22 cellular contexts compared by ENCODE assay signal in the genomic region with DNA sequence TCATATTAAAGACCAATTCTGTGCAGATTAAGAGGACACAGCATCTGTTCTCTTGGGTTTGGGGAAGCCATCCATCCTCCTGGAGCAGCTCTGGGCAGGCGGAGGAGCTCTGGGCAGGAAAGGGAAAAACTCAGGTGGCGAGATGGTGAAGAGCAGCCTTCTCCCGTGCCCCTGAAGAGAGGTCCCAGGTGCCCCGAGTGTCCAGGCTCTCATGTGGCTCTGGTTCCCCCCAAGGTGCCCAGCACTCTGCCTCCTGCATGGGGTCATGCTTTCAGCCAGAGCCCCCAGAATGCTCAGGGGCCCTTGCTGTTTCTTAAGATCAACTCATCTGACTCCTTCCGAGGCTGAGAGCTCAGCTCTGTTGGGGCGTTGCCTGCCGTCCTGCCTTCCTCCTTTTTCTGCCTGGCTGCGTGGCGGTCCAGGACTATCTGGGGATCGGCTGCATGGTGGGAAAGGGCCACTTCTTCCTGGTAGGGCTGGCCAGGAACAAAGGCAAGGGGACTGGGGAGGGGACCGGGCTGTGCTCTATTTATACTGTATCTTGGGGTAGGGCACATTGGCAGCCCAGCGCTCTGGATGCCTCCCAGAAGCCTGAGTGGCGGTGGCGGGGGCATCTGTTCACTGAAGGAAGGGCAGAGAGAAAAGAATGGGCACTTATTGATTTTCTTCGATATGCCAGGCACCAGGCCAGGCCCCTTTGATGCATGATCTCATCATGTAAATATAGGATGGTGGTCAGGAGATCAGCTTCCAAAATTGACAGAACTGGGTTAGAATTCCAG.
DNase-seq lines count a peak whose midpoint lies in the region; ATAC-seq, FAIRE-seq and TF ChIP-seq lines count a peak whose summit lies in the region.
"Had no signal": no experiment of that assay in that cellular context is flagged by ENCODE, and none has a peak within 500 bp of the region (broad histone marks: within the 10 kb centered on the region; RNA-seq: fewer than 3 reads in every experiment).

No MANE protein-coding gene starts in this region.

- in situ Hi-C loops in HepG2 (cut with HindIII; ENCODE audit: extremely low pct_ligation_motif_present, low pct_unique_long_range_greater_than_20kb), result no loop called here

- no peak overlapping the region for H3K27ac Mint-ChIP-seq in WTC11
- H3K27ac Mint-ChIP-seq: activated B cell treated with CpG ODN at 0.5 μM for 24 hours; activated T-helper 1 cell treated with anti-CD3 and anti-CD28 coated beads, Interleukin-12 subunit alpha, Interleukin-12 subunit beta, Interleukin-2, Interleukin-4 antibody, amounts not matched to agents 30 ng/mL and 10 ng/mL and 1 ng/mL, durations not matched to agents 14 hours and 24 hours and 36 hours; T-helper 17 cell had no signal

- no peak for TF ChIP-seq EP300 in HepG2 (IDR thresholded peaks at IDR 0.05; ENCODE audit: low read depth in 2 of 2, low read length in 2 of 2)
- no peak for TF ChIP-seq EP300 in HepG2 (CRISPR knock-in tag; IDR thresholded peaks at IDR 0.05; ENCODE audit: borderline replicate concordance)

- H3K79me2 ChIP-seq in HepG2 (ENCODE audit: insufficient read depth, low read length) (no peaks in the 10 kb centered on the region), OCI-LY7 (ENCODE audit: insufficient read depth, low read depth, low read length) (no peaks in the 10 kb centered on the region)

- H3K9ac ChIP-seq in liver (ENCODE audit: low read depth in 1 of 2, low read length in 2 of 2), result no peak overlapping the region
- H3K9ac ChIP-seq in HepG2 (ENCODE audit: insufficient read depth, low read depth, low read length), result no peak overlapping the region

- TF ChIP-seq CTCF in liver (IDR thresholded peaks at IDR 0.05; ENCODE audit: low read depth, low read length, missing input control) (no peak), HepG2 (CRISPR knock-in tag; IDR thresholded peaks at IDR 0.05) (no peak), OCI-LY7 (conservative IDR thresholded peaks at IDR 0.05; ENCODE audit: low read length) (no peak), WTC11 (IDR thresholded peaks at IDR 0.05) (no peak)

- POLR2A ChIA-PET in HepG2 (lab: Yijun Ruan, JAX), result no interaction called here
- POLR2A ChIA-PET in OCI-LY7 (lab: Charles Lee), result interaction anchor here (2.6 kb wide), 1 partner anchor 9 kb away, joined by 8 read pairs; no protein-coding TSS in a partner anchor
- POLR2A ChIA-PET in WTC11 (lab: Charles Lee), result no interaction called here

- CTCF ChIA-PET in HepG2 (lab: Yijun Ruan, JAX; ENCODE audit: low intra/inter-chr PET ratio, low total read pairs) (no interaction called here), OCI-LY7 (lab: Charles Lee; ENCODE audit: unreplicated experiment) (interaction anchor here (0.6 kb wide), 1 partner anchor 180 kb away, joined by 3 read pairs; no protein-coding TSS in a partner anchor), WTC11 (lab: Charles Lee) (interaction anchor here (0.8 kb wide), 1 partner anchor 95 kb away, joined by 3 read pairs; no protein-coding TSS in a partner anchor)

- peaks cover 0 to 2% (median 0%) of the 10 kb centered on the region in 4 donors for H3K9me3 ChIP-seq in liver (ENCODE audit: control insufficient read depth in 4 of 4, low read length in 3 of 4)
- no peaks in the 10 kb centered on the region for H3K9me3 ChIP-seq in HepG2 (ENCODE audit: low read length)
- H3K9me3 ChIP-seq in OCI-LY7 (ENCODE audit: low read length), result no peaks in the 10 kb centered on the region
- H3K9me3 ChIP-seq: SJCRH30, upper lobe of left lung had no signal

- TF ChIP-seq POLR2A in HepG2 (IDR thresholded peaks at IDR 0.05; ENCODE audit: insufficient read depth in 1 of 2, low read depth in 2 of 2, low read length in 2 of 2), result no peak

- no peak for DNase-seq in HepG2 (ENCODE audit: low spot score)
- peak; percentile 76 to 87 for DNase-seq in NCI-H524 (lab: John Stamatoyannopoulos, UW)
- DNase-seq in left ventricle myocardium superior, result peak; percentile 69
- DNase-seq in OCI-LY7 (ENCODE audit: low spot score), result no peak
- DNase-seq in WTC11 (ENCODE audit: low spot score), result no peak
- DNase-seq in midbrain (lab: John Stamatoyannopoulos, UW), result no peak
- DNase-seq in activated CD4-positive, alpha-beta T cell treated with anti-CD3 and anti-CD28 coated beads, Interleukin-2, amount 50 U/mL, for 48 hours, result no peak
- DNase-seq: activated B cell treated with CpG ODN at 0.5 μM for 24 hours; CD4-positive, CD25-positive, alpha-beta regulatory T cell; foreskin keratinocyte; HCEC 1CT; NCI-H2171; OCI-M1; stimulated activated CD4-positive, alpha-beta T cell treated with anti-CD3 and anti-CD28 coated beads, Interleukin-1b, Interleukin-23, amount 100 ng/mL, for 48 hours; stimulated activated naive CD8-positive, alpha-beta T cell treated with anti-CD3 and anti-CD28 coated beads, Interleukin-15, amount 100 ng/mL, for 72 hours; T-helper 17 cell had no signal

- peaks cover 8% of the 10 kb centered on the region for H3K27me3 Mint-ChIP-seq in WTC11 (ENCODE audit: low read depth)
- H3K27me3 Mint-ChIP-seq: stimulated activated naive CD8-positive, alpha-beta T cell treated with anti-CD3 and anti-CD28 coated beads, Interleukin-15, amount 100 ng/mL, for 72 hours had no signal

- intact Hi-C loops in HepG2 (cut with micrococcal nuclease; ENCODE audit: unreplicated experiment), result no loop called here
- intact Hi-C loops in left ventricle myocardium superior (cut with micrococcal nuclease), result no loop called here
- intact Hi-C loops in OCI-LY7 (cut with micrococcal nuclease; ENCODE audit: unreplicated experiment), result no loop called here

- ATAC-seq in HepG2 (no peak), left ventricle myocardium superior (peak; percentile 92), WTC11 (no peak)
- ATAC-seq: foreskin keratinocyte; sciatic nerve; stimulated activated naive CD8-positive, alpha-beta T cell treated with anti-CD3 and anti-CD28 coated beads, Interleukin-15, amount 100 ng/mL, for 72 hours; T-helper 17 cell had no signal

- H3K36me3 ChIP-seq in liver (ENCODE audit: control insufficient read depth in 4 of 4, insufficient read depth in 3 of 4, low read depth in 1 of 4, low read length in 3 of 4) (no peaks in the 10 kb centered on the region), HepG2 (replicated peaks in 1 of 2; ENCODE audit: control insufficient read depth in 1 of 2, insufficient read depth in 2 of 2, low read length in 2 of 2) (no peaks in the 10 kb centered on the region), OCI-LY7 (ENCODE audit: insufficient read depth, low read length) (no peaks in the 10 kb centered on the region)
- H3K36me3 ChIP-seq: SJCRH30, upper lobe of left lung had no signal

- H3K4me1 Mint-ChIP-seq in WTC11, result peaks cover 27% of the 10 kb centered on the region
- H3K4me1 Mint-ChIP-seq: stimulated activated naive CD8-positive, alpha-beta T cell treated with anti-CD3 and anti-CD28 coated beads, Interleukin-15, amount 100 ng/mL, for 72 hours had no signal

- TF ChIP-seq RAD21 in liver (IDR thresholded peaks at IDR 0.05), result peak in 1 of 2 donors; percentile 11
- no peak for TF ChIP-seq RAD21 in HepG2 (CRISPR knock-in tag; IDR thresholded peaks at IDR 0.05)

- H4K20me1 ChIP-seq in HepG2 (ENCODE audit: insufficient read depth, low read length), result no peaks in the 10 kb centered on the region
- H4K20me1 ChIP-seq in OCI-LY7 (ENCODE audit: insufficient read depth, low read length), result no peaks in the 10 kb centered on the region

- no peak overlapping the region for H2AFZ ChIP-seq in HepG2 (ENCODE audit: low read length)
- H2AFZ ChIP-seq in OCI-LY7 (ENCODE audit: low read length), result no peak overlapping the region

- H3K27ac ChIP-seq in liver (ENCODE audit: low read depth in 1 of 2, low read length in 2 of 2) (no peak overlapping the region), HepG2 (ENCODE audit: extremely low read length, insufficient read depth, low read length) (no peak overlapping the region), OCI-LY7 (ENCODE audit: low read depth, low read length, poor library complexity, severe bottlenecking) (no peak overlapping the region)
- H3K27ac ChIP-seq: foreskin keratinocyte, SJCRH30, upper lobe of left lung had no signal

- H3K9me3 Mint-ChIP-seq in WTC11, result peaks cover 1% of the 10 kb centered on the region
- H3K9me3 Mint-ChIP-seq: activated B cell treated with CpG ODN at 0.5 μM for 24 hours; activated T-helper 1 cell treated with anti-CD3 and anti-CD28 coated beads, Interleukin-12 subunit alpha, Interleukin-12 subunit beta, Interleukin-2, Interleukin-4 antibody, amounts not matched to agents 30 ng/mL and 10 ng/mL and 1 ng/mL, durations not matched to agents 14 hours and 24 hours and 36 hours; CD4-positive, CD25-positive, alpha-beta regulatory T cell; stimulated activated naive CD8-positive, alpha-beta T cell treated with anti-CD3 and anti-CD28 coated beads, Interleukin-15, amount 100 ng/mL, for 72 hours had no signal

- WGBS in liver, result 72% methylated on average over 15 of the region's 15 CpGs
- 26% methylated on average over 13 of the region's 15 CpGs for WGBS in HepG2 (ENCODE audit: low lambda C conversion rate)

- H3K27me3 ChIP-seq in liver (ENCODE audit: control insufficient read depth in 4 of 4, insufficient read depth in 4 of 4, low read length in 3 of 4) (no peaks in the 10 kb centered on the region), HepG2 (ENCODE audit: control insufficient read depth in 1 of 2, insufficient read depth in 2 of 2, low read length in 2 of 2) (peaks cover 4 to 26% of the 10 kb centered on the region in 2 experiments; a peak in 3 of 5 replicates)
- H3K27me3 ChIP-seq: foreskin keratinocyte, upper lobe of left lung had no signal

- H3K4me3 Mint-ChIP-seq in WTC11, result no peak overlapping the region
- H3K4me3 Mint-ChIP-seq: activated B cell treated with CpG ODN at 0.5 μM for 24 hours; activated T-helper 1 cell treated with anti-CD3 and anti-CD28 coated beads, Interleukin-12 subunit alpha, Interleukin-12 subunit beta, Interleukin-2, Interleukin-4 antibody, amounts not matched to agents 30 ng/mL and 10 ng/mL and 1 ng/mL, durations not matched to agents 14 hours and 24 hours and 36 hours; CD4-positive, CD25-positive, alpha-beta regulatory T cell; stimulated activated naive CD8-positive, alpha-beta T cell treated with anti-CD3 and anti-CD28 coated beads, Interleukin-15, amount 100 ng/mL, for 72 hours; T-helper 17 cell had no signal

- H3K36me3 Mint-ChIP-seq in WTC11, result peaks cover under 1% of the 10 kb centered on the region; the same call in 1 of the 2 replicates
- H3K36me3 Mint-ChIP-seq: CD4-positive, CD25-positive, alpha-beta regulatory T cell had no signal

- H3K4me2 ChIP-seq in HepG2 (ENCODE audit: low read depth, low read length) (no peak overlapping the region), OCI-LY7 (ENCODE audit: low read length) (no peak overlapping the region)

- no peak overlapping the region for H3K4me3 ChIP-seq in liver (ENCODE audit: low read depth in 1 of 3, low read length in 3 of 3)
- H3K4me3 ChIP-seq in HepG2 (replicated peaks in 1 of 3; ENCODE audit: insufficient read depth in 1 of 3, low read depth in 2 of 3, low read length in 3 of 3), result no peak overlapping the region
- no peak overlapping the region for H3K4me3 ChIP-seq in OCI-LY7 (ENCODE audit: low read depth, low read length, poor library complexity, severe bottlenecking)
- H3K4me3 ChIP-seq: SJCRH30, upper lobe of left lung had no signal

- no peaks in the 10 kb centered on the region for H3K9me2 ChIP-seq in OCI-LY7 (ENCODE audit: insufficient read depth, low read length)

- no peak for FAIRE-seq in HepG2 (lab: Jason Lieb, UNC)
- FAIRE-seq: G401.6 had no signal

- no TSS peak for BruUV-seq in HepG2 (replicated peaks; lab: Mats Ljungman, UMichigan)
- no TSS peak for BruUV-seq in OCI-LY7 (replicated peaks; lab: Mats Ljungman, UMichigan)

- H3K4me1 ChIP-seq in liver (ENCODE audit: control insufficient read depth in 4 of 4, insufficient read depth in 4 of 4, low read length in 3 of 4) (peaks cover 0 to 16% (median 9%) of the 10 kb centered on the region in 4 donors), HepG2 (ENCODE audit: insufficient read depth, low read length) (peaks cover 9% of the 10 kb centered on the region), OCI-LY7 (ENCODE audit: insufficient read depth, low read length, poor library complexity, severe bottlenecking) (peaks cover 27% of the 10 kb centered on the region)
- H3K4me1 ChIP-seq: foreskin keratinocyte had no signal

Comparison
In these comparisons a context has a peak if more than half of its experiments do, and no peak if none do; other contexts are left out.
1. DNase-seq: peak in NCI-H524 (2 of 2) and left ventricle myocardium superior (single experiment); none in HepG2 (single experiment), OCI-LY7 (single experiment), WTC11 (single experiment), midbrain (single experiment) and activated CD4-positive, alpha-beta T cell treated with anti-CD3 and anti-CD28 coated beads, Interleukin-2, amount 50 U/mL, for 48 hours (0 of 2).